1 cellular context compared by ENCODE assay signal in genomic region chr6:155493694-155494143, GRCh38.
TF ChIP-seq lines count a peak whose summit lies in the region.

No MANE protein-coding gene starts in this region.

TF ChIP-seq in GM12878, 131 proteins besides CTCF, POLR2A, EP300 and RAD21 (continued from another document):
- TF ChIP-seq RUNX3 (IDR thresholded peaks at IDR 0.05; ENCODE audit: low read length) (peak; percentile 90), NFIC (IDR thresholded peaks at IDR 0.05; ENCODE audit: low read depth, low read length) (peak; percentile 76; the same call in 1 of the 2 replicates), WRNIP1 (IDR thresholded peaks at IDR 0.05; ENCODE audit: borderline replicate concordance, low read depth, low read length) (no peak), JUNB (IDR thresholded peaks at IDR 0.05) (peak; percentile 63), BCL11A (IDR thresholded peaks at IDR 0.05; ENCODE audit: low read depth, low read length) (0 out of 2 replicates have a peak, but pooled peaks have one; percentile 61), BCL3 (IDR thresholded peaks at IDR 0.05; ENCODE audit: borderline replicate concordance, insufficient read depth, low read depth, low read length, poor library complexity, severe bottlenecking) (no peak), RCOR1 (conservative IDR thresholded peaks at IDR 0.05; ENCODE audit: low read depth, low read length) (no peak)
